Comparison of ENCODE assay signal across 1 cellular context in genomic region chr10:3192856-3193635, GRCh38.
TF ChIP-seq lines count a peak whose summit lies in the region.

No MANE protein-coding gene starts in this region.

TF ChIP-seq in HCT116, 20 proteins besides CTCF, POLR2A, EP300 and RAD21 (continued from another document):
- no peak for TF ChIP-seq CBX3 (IDR thresholded peaks at IDR 0.05; ENCODE audit: low read depth)
